In genomic region chr7:3378390-3379120, GRCh38 we compare ENCODE assay signal across 20 cellular contexts.
DNase-seq lines count a peak whose midpoint lies in the region; ATAC-seq and TF ChIP-seq lines count a peak whose summit lies in the region.
"Had no signal": no experiment of that assay in that cellular context is flagged by ENCODE, and none has a peak within 500 bp of the region (broad histone marks: within the 10 kb centered on the region; RNA-seq: fewer than 3 reads in every experiment).

No MANE protein-coding gene starts in this region.

- peak overlapping the region; percentile 41; the same call in 1 of the 2 replicates for H3K27ac ChIP-seq in WERI-Rb-1
- H3K27ac ChIP-seq in neuronal stem cell (replicated peaks; ENCODE audit: low read length): peak overlapping the region; percentile 37
- H3K27ac ChIP-seq: GM23248, HL-60 had no signal

- no peak overlapping the region for H2BK120ac ChIP-seq in neuronal stem cell (ENCODE audit: low read depth, low read length)

- DNase-seq in WERI-Rb-1 (peak; percentile 38), left kidney (ENCODE audit: low read depth, low spot score) (peak; percentile 18), neuronal stem cell (ENCODE audit: low spot score) (no peak), NCI-H1694 treated with DMSO at 0.1 percent for 48 hours (lab: John Stamatoyannopoulos, UW) (no peak)
- DNase-seq: ACHN; BE2C; C1 segment of cervical spinal cord; CD4-positive, CD25-positive, alpha-beta regulatory T cell; CD8-positive, alpha-beta memory T cell; COR-L47; DMS 273 treated with DMSO at 0.1 percent for 48 hours; DMS53; DND-41; EL; GM23248; IMR-90 had no signal

- no peak overlapping the region for H2BK12ac ChIP-seq in neuronal stem cell (ENCODE audit: low read length)

- no peak overlapping the region for H2AK5ac ChIP-seq in neuronal stem cell (ENCODE audit: low read depth, low read length)

- H3K79me1 ChIP-seq in neuronal stem cell (ENCODE audit: low read depth, low read length): no peaks in the 10 kb centered on the region

- H3K4me2 ChIP-seq in neuronal stem cell (ENCODE audit: insufficient read depth, low read length, poor library complexity, severe bottlenecking): no peak overlapping the region

- no peak overlapping the region for H2BK5ac ChIP-seq in neuronal stem cell (ENCODE audit: low read length)

- H3K4me3 ChIP-seq in WERI-Rb-1 (ENCODE audit: low read depth, low read length) (peak overlapping the region; percentile 25), neuronal stem cell (ENCODE audit: low read length in 2 of 2) (no peak overlapping the region)
- H3K4me3 ChIP-seq: GM23248, HAP-1 had no signal

- no peak overlapping the region for H3K14ac ChIP-seq in neuronal stem cell (ENCODE audit: low read length)

- no CpG with 5 or more reads among the region's 17 CpGs for WGBS in neuronal stem cell (ENCODE audit: extremely low coverage in 2 of 2, insufficient read length in 2 of 2, insufficient replicate concordance in 1 of 2), 2 donors

- TF ChIP-seq CTCF in WERI-Rb-1 (IDR thresholded peaks at IDR 0.05; ENCODE audit: low read depth, low read length): no peak

- no peak overlapping the region for H2AFZ ChIP-seq in neuronal stem cell (ENCODE audit: low read length)
- H2AFZ ChIP-seq: GM23248 had no signal

- H3K27me3 ChIP-seq in WERI-Rb-1 (ENCODE audit: insufficient read depth, low read depth, severe bottlenecking): no peaks in the 10 kb centered on the region
- no peaks in the 10 kb centered on the region for H3K27me3 ChIP-seq in neuronal stem cell (ENCODE audit: control insufficient read depth in 3 of 3, insufficient read depth in 3 of 3, low read depth in 1 of 3, low read length in 3 of 3)
- H3K27me3 ChIP-seq: BE2C had no signal

- no peaks in the 10 kb centered on the region for H3K36me3 ChIP-seq in WERI-Rb-1
- H3K36me3 ChIP-seq in neuronal stem cell (replicated peaks in 1 of 2; ENCODE audit: control insufficient read depth in 2 of 2, insufficient read depth in 2 of 2, low read length in 2 of 2): no peaks in the 10 kb centered on the region
- H3K36me3 ChIP-seq: BE2C, HAP-1 had no signal

- no peak overlapping the region for H4K91ac ChIP-seq in neuronal stem cell (ENCODE audit: low read depth, low read length, poor library complexity)

- no peak overlapping the region for H3K23ac ChIP-seq in neuronal stem cell (ENCODE audit: low read depth, low read length, poor library complexity)

- no peaks in the 10 kb centered on the region for H3K9me3 ChIP-seq in WERI-Rb-1 (ENCODE audit: severe bottlenecking)
- no peaks in the 10 kb centered on the region for H3K9me3 ChIP-seq in neuronal stem cell (replicated peaks in 1 of 2; ENCODE audit: control insufficient read depth in 2 of 2, insufficient read depth in 1 of 2, low read depth in 1 of 2, low read length in 2 of 2)
- H3K9me3 ChIP-seq: BE2C, HAP-1 had no signal

- H2BK15ac ChIP-seq in neuronal stem cell (ENCODE audit: low read length): no peak overlapping the region

- H3K18ac ChIP-seq in neuronal stem cell (ENCODE audit: low read length): no peak overlapping the region

- H3K9ac ChIP-seq in neuronal stem cell (ENCODE audit: low read depth, low read length, poor library complexity): no peak overlapping the region
- H3K9ac ChIP-seq: GM23248 had no signal

- H3K4ac ChIP-seq in neuronal stem cell (ENCODE audit: low read length): no peak overlapping the region

- H4K8ac ChIP-seq in neuronal stem cell (ENCODE audit: low read depth, low read length): no peak overlapping the region

- ATAC-seq in HG02623 (IDR thresholded peaks at IDR 0.05; ENCODE audit: unreplicated experiment) (no peak), GM19023 (IDR thresholded peaks at IDR 0.05; ENCODE audit: unreplicated experiment) (no peak)

- peaks cover 0 to 20% of the 10 kb centered on the region in 2 donors for H3K4me1 ChIP-seq in neuronal stem cell (ENCODE audit: control insufficient read depth in 2 of 2, insufficient read depth in 1 of 2, low read depth in 1 of 2, low read length in 2 of 2)
- H3K4me1 ChIP-seq: BE2C, HAP-1 had no signal

Comparison
In these comparisons a context has a peak if more than half of its experiments do, and no peak if none do; other contexts are left out.
1. DNase-seq: peak in WERI-Rb-1 (single experiment) and left kidney (single experiment); none in neuronal stem cell (single experiment) and NCI-H1694 treated with DMSO at 0.1 percent for 48 hours (single experiment).